ENCODE assay signal across 8 cellular contexts in genomic region chr2:60674524-60675165, GRCh38.
DNase-seq lines count a peak whose midpoint lies in the region; ATAC-seq and TF ChIP-seq lines count a peak whose summit lies in the region.

No MANE protein-coding gene starts in this region.

- no peaks in the 10 kb centered on the region for H3K9me3 Mint-ChIP-seq in activated naive CD4-positive, alpha-beta T cell treated with anti-CD3 and anti-CD28 coated beads, Interleukin-2, amount 10 ng/mL, durations not matched to agents 7 days and 5 days
- no peaks in the 10 kb centered on the region for H3K9me3 Mint-ChIP-seq in progenitor cell of endocrine pancreas (ENCODE audit: low read depth)

- H3K4me3 ChIP-seq in vagina: no peak overlapping the region

- ATAC-seq in HG02588 (IDR thresholded peaks at IDR 0.05; ENCODE audit: unreplicated experiment) (peak; percentile 97), SK-N-SH treated with all-trans-retinoic acid at 6 μM for 48 hours (peak; percentile 100), Right ventricle myocardium inferior (peak; percentile 90)

- no peaks in the 10 kb centered on the region for H3K36me3 Mint-ChIP-seq in activated naive CD4-positive, alpha-beta T cell treated with anti-CD3 and anti-CD28 coated beads, Interleukin-2, amount 10 ng/mL, durations not matched to agents 7 days and 5 days
- H3K36me3 Mint-ChIP-seq in progenitor cell of endocrine pancreas (ENCODE audit: insufficient read depth): no peaks in the 10 kb centered on the region

- no peaks in the 10 kb centered on the region for H3K36me3 ChIP-seq in vagina

- H3K27me3 ChIP-seq in vagina: no peaks in the 10 kb centered on the region

- H3K9me3 ChIP-seq in vagina: no peaks in the 10 kb centered on the region

- no peak overlapping the region for H3K27ac ChIP-seq in vagina

- TF ChIP-seq POLR2A in vagina (IDR thresholded peaks at IDR 0.05): no peak

- H3K4me1 ChIP-seq in vagina: no peaks in the 10 kb centered on the region

- TF ChIP-seq CTCF in GM12874 (IDR thresholded peaks at IDR 0.05; ENCODE audit: insufficient read depth, low read depth, low read length): peak; percentile 99
- TF ChIP-seq CTCF in progenitor cell of endocrine pancreas (IDR thresholded peaks at IDR 0.05; ENCODE audit: unreplicated experiment): peak; percentile 94
- TF ChIP-seq CTCF in vagina (IDR thresholded peaks at IDR 0.05): peak; percentile 29 to 76 (median 61)

- intact Hi-C loops in Right ventricle myocardium inferior (cut with DNase I) (no loop called here), vagina (cut with DNase I) (no loop called here)

- no peak overlapping the region for H3K4me3 Mint-ChIP-seq in activated naive CD4-positive, alpha-beta T cell treated with anti-CD3 and anti-CD28 coated beads, Interleukin-2, amount 10 ng/mL, durations not matched to agents 7 days and 5 days
- H3K4me3 Mint-ChIP-seq in progenitor cell of endocrine pancreas (ENCODE audit: low read depth): no peak overlapping the region

- CTCF ChIA-PET in activated naive CD4-positive, alpha-beta T cell treated with anti-CD3 and anti-CD28 coated beads, Interleukin-2, amount 10 ng/mL, durations not matched to agents 7 days and 5 days (lab: Charles Lee): interaction anchor here (0.7 to 3.6 kb wide), 23 partner anchors 10 to 325 kb away, joined by 3 to 18 read pairs (median 4); no protein-coding TSS in a partner anchor

- no peak overlapping the region for H3K27ac Mint-ChIP-seq in activated naive CD4-positive, alpha-beta T cell treated with anti-CD3 and anti-CD28 coated beads, Interleukin-2, amount 10 ng/mL, durations not matched to agents 7 days and 5 days
- H3K27ac Mint-ChIP-seq in progenitor cell of endocrine pancreas: peak overlapping the region; percentile 41

- DNase-seq in NAMALWA (ENCODE audit: low spot score) (peak; percentile 88), Right ventricle myocardium inferior (ENCODE audit: missing footprints) (peak; percentile 89), progenitor cell of endocrine pancreas (ENCODE audit: low spot score, unreplicated experiment) (peak; percentile 86), vagina (ENCODE audit: extremely low spot score in 2 of 2) (no peak)
- DNase-seq in activated naive CD4-positive, alpha-beta T cell treated with anti-CD3 and anti-CD28 coated beads, Interleukin-2, amount 10 ng/mL, durations not matched to agents 7 days and 5 days: peak; percentile 87

- peaks cover 20% of the 10 kb centered on the region for H3K27me3 Mint-ChIP-seq in activated naive CD4-positive, alpha-beta T cell treated with anti-CD3 and anti-CD28 coated beads, Interleukin-2, amount 10 ng/mL, durations not matched to agents 7 days and 5 days
- peaks cover 19% of the 10 kb centered on the region for H3K27me3 Mint-ChIP-seq in progenitor cell of endocrine pancreas

- H3K4me1 Mint-ChIP-seq in activated naive CD4-positive, alpha-beta T cell treated with anti-CD3 and anti-CD28 coated beads, Interleukin-2, amount 10 ng/mL, durations not matched to agents 7 days and 5 days: no peaks in the 10 kb centered on the region
- H3K4me1 Mint-ChIP-seq in progenitor cell of endocrine pancreas (ENCODE audit: low read depth): no peaks in the 10 kb centered on the region

TF ChIP-seq in SK-N-SH treated with all-trans-retinoic acid at 6 μM for 48 hours, 23 proteins besides CTCF, POLR2A, EP300 and RAD21 (continues in another document):
- TF ChIP-seq ZFP3 (CRISPR knock-in tag; IDR thresholded peaks at IDR 0.05) (no peak), ZNF8 (CRISPR knock-in tag; IDR thresholded peaks at IDR 0.05) (no peak), GLIS3 (CRISPR knock-in tag; IDR thresholded peaks at IDR 0.05) (no peak), CSRNP3 (CRISPR knock-in tag; IDR thresholded peaks at IDR 0.05) (no peak), TSHZ2 (CRISPR knock-in tag; IDR thresholded peaks at IDR 0.05) (no peak), POU6F1 (CRISPR knock-in tag; IDR thresholded peaks at IDR 0.05; ENCODE audit: borderline replicate concordance, low read depth) (no peak), PATZ1 (CRISPR knock-in tag; IDR thresholded peaks at IDR 0.05; ENCODE audit: borderline replicate concordance) (no peak), ZNF70 (CRISPR knock-in tag; IDR thresholded peaks at IDR 0.05) (no peak), ARNTL (CRISPR knock-in tag; IDR thresholded peaks at IDR 0.05; ENCODE audit: borderline replicate concordance, low read depth) (no peak), PPARA (CRISPR knock-in tag; IDR thresholded peaks at IDR 0.05; ENCODE audit: borderline replicate concordance) (no peak), TCF4 (CRISPR knock-in tag; IDR thresholded peaks at IDR 0.05; ENCODE audit: borderline replicate concordance) (no peak), ZFP30 (CRISPR knock-in tag; IDR thresholded peaks at IDR 0.05) (no peak), CREB5 (CRISPR knock-in tag; IDR thresholded peaks at IDR 0.05; ENCODE audit: low read depth) (no peak), RARB (CRISPR knock-in tag; IDR thresholded peaks at IDR 0.05) (no peak)

Comparison
In these comparisons a context has a peak if more than half of its experiments do, and no peak if none do; other contexts are left out.
1. DNase-seq: peak in NAMALWA (single experiment), activated naive CD4-positive, alpha-beta T cell treated with anti-CD3 and anti-CD28 coated beads, Interleukin-2, amount 10 ng/mL, durations not matched to agents 7 days and 5 days (single experiment), Right ventricle myocardium inferior (single experiment) and progenitor cell of endocrine pancreas (single experiment); none in vagina (0 of 2).
2. Peak in every context shown above with its lines, with median percentiles within 50 percentile points of each other: CTCF ChIP-seq and ATAC-seq.